8 cellular contexts compared by ENCODE assay signal in the genomic region with DNA sequence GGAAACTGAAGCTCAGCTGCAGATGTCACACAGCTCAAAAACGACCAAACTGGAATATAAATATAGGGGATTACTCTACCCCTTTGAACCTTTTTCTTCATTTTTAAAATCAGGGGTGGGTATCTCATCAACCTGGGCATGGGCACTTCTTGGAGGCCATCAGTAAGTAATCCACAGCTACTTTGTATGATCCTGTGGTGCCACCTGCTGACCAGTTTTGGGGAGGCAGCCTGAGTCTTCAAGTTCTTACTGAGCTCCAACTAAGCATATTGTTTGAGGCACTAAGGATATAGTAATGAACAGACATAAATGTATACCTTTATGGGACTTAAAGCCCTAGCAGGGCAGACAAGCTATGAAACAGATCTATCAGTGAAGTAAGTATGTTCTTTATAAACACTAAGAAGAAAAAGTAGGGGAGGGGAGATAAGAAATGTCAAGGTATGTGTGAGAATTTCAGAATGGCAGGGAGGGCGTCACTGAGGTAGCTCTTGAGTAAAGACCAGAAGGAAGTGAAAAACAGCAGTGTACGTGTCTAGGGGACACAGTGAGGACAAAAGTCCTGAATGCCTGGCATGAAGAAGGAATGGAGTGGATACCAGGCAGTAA. TPM values are rescaled to one million over a fixed set of nuclear protein-coding genes. Genes with fewer than 3 reads are reported as not detected.
DNase-seq lines count a peak whose midpoint lies in the region; ATAC-seq, FAIRE-seq and TF ChIP-seq lines count a peak whose summit lies in the region.

No MANE protein-coding gene starts in this region.

- H3K36me3 ChIP-seq in adrenal gland (replicated peaks in 1 of 2): peaks cover 0 to 31% of the 10 kb centered on the region in 2 donors
- peaks cover 78% of the 10 kb centered on the region for H3K36me3 ChIP-seq in left ventricle myocardium inferior
- no peaks in the 10 kb centered on the region for H3K36me3 ChIP-seq in gastrocnemius medialis

- H3K4me3 ChIP-seq in Jurkat, Clone E6-1 (ENCODE audit: low read length): no peak overlapping the region
- H3K4me3 ChIP-seq in adrenal gland (no peak overlapping the region), left ventricle myocardium inferior (no peak overlapping the region), gastrocnemius medialis (no peak overlapping the region)

- intact Hi-C loops in adrenal gland (cut with DNase I) (no loop called here), left ventricle myocardium inferior (cut with micrococcal nuclease) (no loop called here), gastrocnemius medialis (cut with DNase I; ENCODE audit: low total_unique reads) (loop anchor here (1.0 to 10.0 kb wide), 3 partner anchors 66 to 205 kb away; no protein-coding TSS in a partner anchor)

- in situ Hi-C loops in gastrocnemius medialis (cut with MboI; ENCODE audit: low sequenced_read_pairs in 4 of 4): loop anchor here in 3 of 4 donors (5.0 to 10.0 kb wide), 3 partner anchors 62 to 95 kb away; no protein-coding TSS in a partner anchor

- no peaks in the 10 kb centered on the region for H3K27me3 ChIP-seq in adrenal gland
- H3K27me3 ChIP-seq in left ventricle myocardium inferior (ENCODE audit: low read depth): no peaks in the 10 kb centered on the region
- no peaks in the 10 kb centered on the region for H3K27me3 ChIP-seq in gastrocnemius medialis

- H3K27ac ChIP-seq in adrenal gland (no peak overlapping the region), left ventricle myocardium inferior (replicated peaks) (no peak overlapping the region), gastrocnemius medialis (no peak overlapping the region)

- FAIRE-seq in GM18507 (lab: Jason Lieb, UNC): peak; percentile 89

- H3K9me3 ChIP-seq in adrenal gland (replicated peaks in 1 of 3) (no peaks in the 10 kb centered on the region), left ventricle myocardium inferior (replicated peaks) (no peaks in the 10 kb centered on the region), gastrocnemius medialis (no peaks in the 10 kb centered on the region)

- DNase-seq in AG09319 (ENCODE audit: extremely low read depth, low read depth) (peak; percentile 59), GM18507 (ENCODE audit: extremely low spot score, insufficient read length, low read depth) (no peak), SW480 (ENCODE audit: low spot score) (peak; percentile 62), adrenal gland (peak; percentile 67 to 95 (median 84)), left ventricle myocardium inferior (peak; percentile 75), gastrocnemius medialis (peak; percentile 39 to 68)
- peak; percentile 74 for DNase-seq in Jurkat, Clone E6-1 (ENCODE audit: low read depth, low spot score)

- H3K4me1 ChIP-seq in adrenal gland (replicated peaks in 1 of 2) (no peaks in the 10 kb centered on the region), left ventricle myocardium inferior (peaks cover 2% of the 10 kb centered on the region), gastrocnemius medialis (no peaks in the 10 kb centered on the region)

- 36 to 47% (median 45%) methylated on average over 3 of the region's 3 CpGs for WGBS in adrenal gland, 4 donors

- TF ChIP-seq POLR2A in adrenal gland (IDR thresholded peaks at IDR 0.05) (no peak), gastrocnemius medialis (IDR thresholded peaks at IDR 0.05) (no peak)

- peak; percentile 75 to 85 for ATAC-seq in gastrocnemius medialis
- no peak for ATAC-seq in HG03457 (IDR thresholded peaks at IDR 0.05; ENCODE audit: unreplicated experiment)

- peak; percentile 85 for TF ChIP-seq CTCF in AG09319 (IDR thresholded peaks at IDR 0.05; ENCODE audit: low read depth, low read length)
- TF ChIP-seq CTCF in adrenal gland (IDR thresholded peaks at IDR 0.05): peak; percentile 54 to 83 (median 72)
- TF ChIP-seq CTCF in left ventricle myocardium inferior (IDR thresholded peaks at IDR 0.05; ENCODE audit: borderline replicate concordance): peak; percentile 87
- peak; percentile 74 to 85 (median 77) for TF ChIP-seq CTCF in gastrocnemius medialis (IDR thresholded peaks at IDR 0.05 in 4 of 5, conservative IDR thresholded peaks at IDR 0.05 in 1 of 5)

RNA-seq across cellular contexts. Expression of a gene that starts 18.4 kb away (rescaled TPM):
- 24.2 TPM for polyA plus RNA-seq in Jurkat, Clone E6-1 (2012; ENCODE audit: insufficient read depth, insufficient read length)
- total RNA-seq in adrenal gland (10 to 100 TPM in 6 of 8 donors, 1 to 10 TPM in 2; 7.7 to 26.8 (median 14.9) TPM), left ventricle myocardium inferior (22.8 TPM), gastrocnemius medialis (1 to 10 TPM in 2 of 4 donors, under 1 TPM in 2; 0.71 to 1.2 (median 1.1) TPM)
- polyA plus RNA-seq in adrenal gland: 10 to 100 TPM in 2 of 3 donors, 1 to 10 TPM in 1; 2.8 to 12.9 (median 10.5) TPM
